In the genomic region with DNA sequence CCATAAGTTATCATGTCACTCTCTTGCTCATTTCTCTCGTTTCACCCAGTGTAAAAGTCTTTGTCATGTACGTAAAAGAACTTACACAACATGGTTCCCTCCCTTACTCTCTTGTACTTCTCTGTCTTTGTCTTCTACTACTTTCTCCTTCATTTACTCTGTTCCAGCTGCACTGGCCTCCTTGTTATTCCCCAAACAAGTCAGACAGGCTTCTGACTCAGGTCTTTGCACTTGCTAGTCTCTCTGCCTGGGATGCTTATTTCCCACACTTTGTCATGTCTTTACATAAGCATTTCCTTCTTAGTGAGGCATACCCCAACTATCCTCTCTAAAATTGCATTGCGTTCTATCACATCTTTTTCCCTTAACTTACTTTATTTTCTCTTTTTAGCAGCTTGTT, we compare ENCODE assay signal across 25 cellular contexts.
A peak's percentile ranks its signal among the peaks of the same experiment; 100 is the strongest.
DNase-seq lines count a peak whose midpoint lies in the region; ATAC-seq and TF ChIP-seq lines count a peak whose summit lies in the region.
"Had no signal": no experiment of that assay in that cellular context is flagged by ENCODE, and none has a peak within 500 bp of the region (broad histone marks: within the 10 kb centered on the region; RNA-seq: fewer than 3 reads in every experiment).

No MANE protein-coding gene starts in this region.

- H3K27ac Mint-ChIP-seq in activated naive CD8-positive, alpha-beta T cell = peak overlapping the region; percentile 24
- no peak overlapping the region for H3K27ac Mint-ChIP-seq in activated naive CD8-positive, alpha-beta T cell treated with anti-CD3 and anti-CD28 coated beads for 36 hours
- peak overlapping the region; percentile 69 for H3K27ac Mint-ChIP-seq in WTC11
- peak overlapping the region; percentile 85 for H3K27ac Mint-ChIP-seq in type B pancreatic cell
- H3K27ac Mint-ChIP-seq in effector memory CD8-positive, alpha-beta T cell = no peak overlapping the region
- H3K27ac Mint-ChIP-seq: activated naive CD4-positive, alpha-beta T cell treated with anti-CD3 and anti-CD28 coated beads, Interleukin-2, amount 10 ng/mL, durations not matched to agents 7 days and 5 days; activated T-helper 1 cell treated with anti-CD3 and anti-CD28 coated beads, Interleukin-12 subunit alpha, Interleukin-12 subunit beta, Interleukin-2, Interleukin-4 antibody, amounts not matched to agents 30 ng/mL and 10 ng/mL and 1 ng/mL, durations not matched to agents 14 hours and 24 hours and 36 hours had no signal

- H3K4me3 Mint-ChIP-seq in activated naive CD8-positive, alpha-beta T cell = peak overlapping the region; percentile 3
- no peak overlapping the region for H3K4me3 Mint-ChIP-seq in activated naive CD8-positive, alpha-beta T cell treated with anti-CD3 and anti-CD28 coated beads for 36 hours
- no peak overlapping the region for H3K4me3 Mint-ChIP-seq in WTC11
- peak overlapping the region; percentile 40 for H3K4me3 Mint-ChIP-seq in type B pancreatic cell
- H3K4me3 Mint-ChIP-seq in effector memory CD8-positive, alpha-beta T cell = no peak overlapping the region
- H3K4me3 Mint-ChIP-seq: activated naive CD4-positive, alpha-beta T cell treated with anti-CD3 and anti-CD28 coated beads, Interleukin-2, amount 10 ng/mL, durations not matched to agents 7 days and 5 days; activated T-helper 1 cell treated with anti-CD3 and anti-CD28 coated beads, Interleukin-12 subunit alpha, Interleukin-12 subunit beta, Interleukin-2, Interleukin-4 antibody, amounts not matched to agents 30 ng/mL and 10 ng/mL and 1 ng/mL, durations not matched to agents 14 hours and 24 hours and 36 hours; immature natural killer cell; neural crest cell had no signal

- no peak for DNase-seq in activated naive CD8-positive, alpha-beta T cell treated with anti-CD3 and anti-CD28 coated beads for 36 hours
- DNase-seq in WTC11 (ENCODE audit: low spot score) (no peak), iPS DF 19.7 (ENCODE audit: low read depth, low spot score) (peak; percentile 7), type B pancreatic cell (ENCODE audit: extremely low spot score, unreplicated experiment) (no peak), posterior vena cava (ENCODE audit: low spot score) (no peak)
- DNase-seq in effector memory CD8-positive, alpha-beta T cell = no peak
- DNase-seq: activated CD8-positive, alpha-beta memory T cell treated with anti-CD3 and anti-CD28 coated beads, Interleukin-2, amount 50 U/mL, for 4 hours; activated naive CD4-positive, alpha-beta T cell treated with anti-CD3 and anti-CD28 coated beads, Interleukin-2, amount 10 ng/mL, durations not matched to agents 7 days and 5 days; anterior cingulate cortex; BE2C; DMS153; hippocampal formation; immature natural killer cell; NCI-H1048; NCI-H446 treated with DMSO at 0.1 percent for 48 hours; NCI-H82; ovary; SJCRH30; small intestine; stimulated activated CD4-positive, alpha-beta T cell treated with anti-CD3 and anti-CD28 coated beads, Interleukin-1b, Interleukin-23, amount 100 ng/mL, for 48 hours; stimulated activated CD8-positive, alpha-beta memory T cell treated with anti-CD3 and anti-CD28 coated beads, Interleukin-4, amount 100 ng/mL, for 48 hours; tibial artery had no signal

- peak; percentile 30; the same call in 1 of the 2 replicates for ATAC-seq in WTC11
- no peak for ATAC-seq in effector memory CD8-positive, alpha-beta T cell (replicated peaks)

- H3K9me3 Mint-ChIP-seq in activated naive CD8-positive, alpha-beta T cell (ENCODE audit: low read depth) = peaks cover 5% of the 10 kb centered on the region
- H3K9me3 Mint-ChIP-seq in activated naive CD8-positive, alpha-beta T cell treated with anti-CD3 and anti-CD28 coated beads for 36 hours = peaks cover 20% of the 10 kb centered on the region
- H3K9me3 Mint-ChIP-seq in WTC11 (peaks cover 18% of the 10 kb centered on the region), type B pancreatic cell (no peaks in the 10 kb centered on the region)
- no peaks in the 10 kb centered on the region for H3K9me3 Mint-ChIP-seq in effector memory CD8-positive, alpha-beta T cell

- no peaks in the 10 kb centered on the region for H3K27me3 Mint-ChIP-seq in activated naive CD8-positive, alpha-beta T cell
- no peaks in the 10 kb centered on the region for H3K27me3 Mint-ChIP-seq in activated naive CD8-positive, alpha-beta T cell treated with anti-CD3 and anti-CD28 coated beads for 36 hours
- H3K27me3 Mint-ChIP-seq in WTC11 (ENCODE audit: low read depth) (no peaks in the 10 kb centered on the region), type B pancreatic cell (no peaks in the 10 kb centered on the region)
- H3K27me3 Mint-ChIP-seq in effector memory CD8-positive, alpha-beta T cell = no peaks in the 10 kb centered on the region
- H3K27me3 Mint-ChIP-seq: activated naive CD4-positive, alpha-beta T cell treated with anti-CD3 and anti-CD28 coated beads, Interleukin-2, amount 10 ng/mL, durations not matched to agents 7 days and 5 days had no signal

- peaks cover 27% of the 10 kb centered on the region for H3K36me3 Mint-ChIP-seq in activated naive CD8-positive, alpha-beta T cell
- H3K36me3 Mint-ChIP-seq in activated naive CD8-positive, alpha-beta T cell treated with anti-CD3 and anti-CD28 coated beads for 36 hours = peaks cover 64% of the 10 kb centered on the region
- H3K36me3 Mint-ChIP-seq in WTC11 = peaks cover 14% of the 10 kb centered on the region
- H3K36me3 Mint-ChIP-seq in type B pancreatic cell = peaks cover 9% of the 10 kb centered on the region
- H3K36me3 Mint-ChIP-seq in effector memory CD8-positive, alpha-beta T cell (ENCODE audit: insufficient read depth) = peaks cover 6% of the 10 kb centered on the region

- POLR2A ChIA-PET in WTC11 (lab: Charles Lee) = interaction anchor here (1.2 kb wide), 1 partner anchor 254 kb away, joined by 3 read pairs; no protein-coding TSS in a partner anchor

- no peak for TF ChIP-seq CTCF in WTC11 (IDR thresholded peaks at IDR 0.05)
- TF ChIP-seq CTCF in type B pancreatic cell (conservative IDR thresholded peaks at IDR 0.05) = no peak

- intact Hi-C loops in posterior vena cava (cut with DNase I) = no loop called here

- peaks cover 67% of the 10 kb centered on the region for H3K4me1 Mint-ChIP-seq in activated naive CD8-positive, alpha-beta T cell (ENCODE audit: low read depth)
- H3K4me1 Mint-ChIP-seq in activated naive CD8-positive, alpha-beta T cell treated with anti-CD3 and anti-CD28 coated beads for 36 hours = peaks cover 68% of the 10 kb centered on the region
- peaks cover 6% of the 10 kb centered on the region for H3K4me1 Mint-ChIP-seq in WTC11
- H3K4me1 Mint-ChIP-seq in type B pancreatic cell (ENCODE audit: unreplicated experiment) = no peaks in the 10 kb centered on the region
- peaks cover 8 to 19% of the 10 kb centered on the region in 2 donors for H3K4me1 Mint-ChIP-seq in effector memory CD8-positive, alpha-beta T cell (ENCODE audit: low read depth in 2 of 2)

- CTCF ChIA-PET in WTC11 (lab: Charles Lee) = interaction anchor here (1.4 to 2.1 kb wide), 4 partner anchors 11 to 152 kb away, joined by 4 to 32 read pairs (median 13); no protein-coding TSS in a partner anchor

TF ChIP-seq in WTC11, 78 proteins besides CTCF, POLR2A, EP300 and RAD21:
- TF ChIP-seq TEAD1 (CRISPR knock-in tag; IDR thresholded peaks at IDR 0.05) = no peak
- TF ChIP-seq, protein P1, sequence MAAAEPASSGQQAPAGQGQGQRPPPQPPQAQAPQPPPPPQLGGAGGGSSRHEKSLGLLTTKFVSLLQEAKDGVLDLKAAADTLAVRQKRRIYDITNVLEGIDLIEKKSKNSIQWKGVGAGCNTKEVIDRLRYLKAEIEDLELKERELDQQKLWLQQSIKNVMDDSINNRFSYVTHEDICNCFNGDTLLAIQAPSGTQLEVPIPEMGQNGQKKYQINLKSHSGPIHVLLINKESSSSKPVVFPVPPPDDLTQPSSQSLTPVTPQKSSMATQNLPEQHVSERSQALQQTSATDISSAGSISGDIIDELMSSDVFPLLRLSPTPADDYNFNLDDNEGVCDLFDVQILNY (CRISPR knock-in tag; IDR thresholded peaks at IDR 0.05) = no peak
- TF ChIP-seq, protein P2, sequence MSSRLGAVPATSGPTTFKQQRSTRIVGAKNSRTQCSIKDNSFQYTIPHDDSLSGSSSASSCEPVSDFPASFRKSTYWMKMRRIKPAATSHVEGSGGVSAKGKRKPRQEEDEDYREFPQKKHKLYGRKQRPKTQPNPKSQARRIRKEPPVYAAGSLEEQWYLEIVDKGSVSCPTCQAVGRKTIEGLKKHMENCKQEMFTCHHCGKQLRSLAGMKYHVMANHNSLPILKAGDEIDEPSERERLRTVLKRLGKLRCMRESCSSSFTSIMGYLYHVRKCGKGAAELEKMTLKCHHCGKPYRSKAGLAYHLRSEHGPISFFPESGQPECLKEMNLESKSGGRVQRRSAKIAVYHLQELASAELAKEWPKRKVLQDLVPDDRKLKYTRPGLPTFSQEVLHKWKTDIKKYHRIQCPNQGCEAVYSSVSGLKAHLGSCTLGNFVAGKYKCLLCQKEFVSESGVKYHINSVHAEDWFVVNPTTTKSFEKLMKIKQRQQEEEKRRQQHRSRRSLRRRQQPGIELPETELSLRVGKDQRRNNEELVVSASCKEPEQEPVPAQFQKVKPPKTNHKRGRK (CRISPR knock-in tag; IDR thresholded peaks at IDR 0.05; ENCODE audit: borderline replicate concordance) = no peak
- no peak for TF ChIP-seq ATF1 (CRISPR knock-in tag; IDR thresholded peaks at IDR 0.05)
- no peak for TF ChIP-seq CBFB (CRISPR knock-in tag; IDR thresholded peaks at IDR 0.05; ENCODE audit: low read depth)
TF ChIP-seq in WTC11: peak in this region for 0.

Comparison
In these comparisons a context has a peak if more than half of its experiments do, and no peak if none do; other contexts are left out.
1. H3K27ac Mint-ChIP-seq: peak in activated naive CD8-positive, alpha-beta T cell (single experiment), WTC11 (single experiment) and type B pancreatic cell (single experiment); none in activated naive CD8-positive, alpha-beta T cell treated with anti-CD3 and anti-CD28 coated beads for 36 hours (single experiment) and effector memory CD8-positive, alpha-beta T cell (0 of 2).
2. H3K4me3 Mint-ChIP-seq: peak in activated naive CD8-positive, alpha-beta T cell (single experiment) and type B pancreatic cell (single experiment); none in activated naive CD8-positive, alpha-beta T cell treated with anti-CD3 and anti-CD28 coated beads for 36 hours (single experiment), WTC11 (single experiment) and effector memory CD8-positive, alpha-beta T cell (0 of 2).